In the genomic region with DNA sequence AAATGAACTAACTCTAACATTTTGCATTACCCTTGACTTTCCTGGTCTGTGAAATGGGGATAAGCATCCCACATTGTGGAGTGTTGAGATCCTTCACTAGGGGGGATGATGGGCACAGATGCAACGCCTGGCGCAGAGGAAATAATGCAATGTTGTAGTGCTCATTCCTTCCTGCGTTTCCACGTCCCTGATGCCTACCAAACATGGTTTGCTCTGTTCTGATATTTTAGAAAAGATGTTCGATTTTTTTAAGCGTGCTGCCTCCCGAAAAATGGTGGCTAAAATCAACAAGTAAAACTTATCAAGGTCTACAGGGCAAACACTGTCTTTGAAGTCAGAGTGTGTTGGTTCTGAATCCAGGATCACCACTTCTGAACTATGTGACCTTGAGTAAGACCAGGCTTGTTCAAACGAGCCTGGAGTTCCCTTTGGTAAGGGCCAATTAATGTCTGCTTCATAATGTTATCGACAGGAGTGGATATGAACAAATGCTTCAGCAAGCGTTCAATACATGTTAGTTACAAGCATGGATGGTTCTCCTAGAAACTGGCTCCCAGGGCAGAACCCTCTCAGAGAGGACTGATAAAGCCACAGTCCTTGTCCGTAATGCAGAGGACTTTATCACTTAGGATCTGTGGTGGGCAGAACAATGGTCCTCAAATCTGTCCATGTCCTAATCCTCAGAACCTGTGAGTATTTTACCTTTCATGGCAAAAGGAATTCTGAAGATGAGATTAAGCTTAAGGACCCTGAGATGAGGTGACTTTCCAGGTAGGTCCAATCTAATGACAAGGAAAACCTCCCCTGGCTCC, we compare ENCODE assay signal across 1 cellular context.
TF ChIP-seq lines count a peak whose summit lies in the region.

No MANE protein-coding gene starts in this region.

TF ChIP-seq in HepG2, 621 proteins besides CTCF, POLR2A, EP300 and RAD21 (continued from another document and continues in another):
- no peak for TF ChIP-seq CEBPZ (IDR thresholded peaks at IDR 0.05; ENCODE audit: low read length)
- TF ChIP-seq, protein P1, sequence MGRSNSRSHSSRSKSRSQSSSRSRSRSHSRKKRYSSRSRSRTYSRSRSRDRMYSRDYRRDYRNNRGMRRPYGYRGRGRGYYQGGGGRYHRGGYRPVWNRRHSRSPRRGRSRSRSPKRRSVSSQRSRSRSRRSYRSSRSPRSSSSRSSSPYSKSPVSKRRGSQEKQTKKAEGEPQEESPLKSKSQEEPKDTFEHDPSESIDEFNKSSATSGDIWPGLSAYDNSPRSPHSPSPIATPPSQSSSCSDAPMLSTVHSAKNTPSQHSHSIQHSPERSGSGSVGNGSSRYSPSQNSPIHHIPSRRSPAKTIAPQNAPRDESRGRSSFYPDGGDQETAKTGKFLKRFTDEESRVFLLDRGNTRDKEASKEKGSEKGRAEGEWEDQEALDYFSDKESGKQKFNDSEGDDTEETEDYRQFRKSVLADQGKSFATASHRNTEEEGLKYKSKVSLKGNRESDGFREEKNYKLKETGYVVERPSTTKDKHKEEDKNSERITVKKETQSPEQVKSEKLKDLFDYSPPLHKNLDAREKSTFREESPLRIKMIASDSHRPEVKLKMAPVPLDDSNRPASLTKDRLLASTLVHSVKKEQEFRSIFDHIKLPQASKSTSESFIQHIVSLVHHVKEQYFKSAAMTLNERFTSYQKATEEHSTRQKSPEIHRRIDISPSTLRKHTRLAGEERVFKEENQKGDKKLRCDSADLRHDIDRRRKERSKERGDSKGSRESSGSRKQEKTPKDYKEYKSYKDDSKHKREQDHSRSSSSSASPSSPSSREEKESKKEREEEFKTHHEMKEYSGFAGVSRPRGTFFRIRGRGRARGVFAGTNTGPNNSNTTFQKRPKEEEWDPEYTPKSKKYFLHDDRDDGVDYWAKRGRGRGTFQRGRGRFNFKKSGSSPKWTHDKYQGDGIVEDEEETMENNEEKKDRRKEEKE (IDR thresholded peaks at IDR 0.05), result no peak
- TF ChIP-seq RAD51 (IDR thresholded peaks at IDR 0.05; ENCODE audit: borderline replicate concordance), result no peak
- TF ChIP-seq MAFK (conservative IDR thresholded peaks at IDR 0.05 in 1 of 2, IDR thresholded peaks at IDR 0.05 in 1 of 2; ENCODE audit: low read length in 2 of 2), result no peak
- TF ChIP-seq PAWR (CRISPR knock-in tag; IDR thresholded peaks at IDR 0.05; ENCODE audit: borderline replicate concordance), result no peak
- no peak for TF ChIP-seq GRHL1 (CRISPR knock-in tag; conservative IDR thresholded peaks at IDR 0.05)
- TF ChIP-seq ZNF563 (CRISPR knock-in tag; IDR thresholded peaks at IDR 0.05), result no peak
- no peak for TF ChIP-seq DZIP1 (CRISPR knock-in tag; IDR thresholded peaks at IDR 0.05)
- peak; percentile 9; the same call in 1 of the 2 replicates for TF ChIP-seq ZKSCAN1 (IDR thresholded peaks at IDR 0.05; ENCODE audit: low read length)
- peak; percentile 70 for TF ChIP-seq SAP130 (CRISPR knock-in tag; IDR thresholded peaks at IDR 0.05; ENCODE audit: low read depth)
- no peak for TF ChIP-seq CREB1 (IDR thresholded peaks at IDR 0.05)
- TF ChIP-seq CREB1 (CRISPR knock-in tag; IDR thresholded peaks at IDR 0.05), result no peak
- TF ChIP-seq E2F5 (CRISPR knock-in tag; conservative IDR thresholded peaks at IDR 0.05), result no peak
- TF ChIP-seq MXI1 (IDR thresholded peaks at IDR 0.05; ENCODE audit: borderline replicate concordance, low read depth, low read length), result no peak
- TF ChIP-seq, protein P2, sequence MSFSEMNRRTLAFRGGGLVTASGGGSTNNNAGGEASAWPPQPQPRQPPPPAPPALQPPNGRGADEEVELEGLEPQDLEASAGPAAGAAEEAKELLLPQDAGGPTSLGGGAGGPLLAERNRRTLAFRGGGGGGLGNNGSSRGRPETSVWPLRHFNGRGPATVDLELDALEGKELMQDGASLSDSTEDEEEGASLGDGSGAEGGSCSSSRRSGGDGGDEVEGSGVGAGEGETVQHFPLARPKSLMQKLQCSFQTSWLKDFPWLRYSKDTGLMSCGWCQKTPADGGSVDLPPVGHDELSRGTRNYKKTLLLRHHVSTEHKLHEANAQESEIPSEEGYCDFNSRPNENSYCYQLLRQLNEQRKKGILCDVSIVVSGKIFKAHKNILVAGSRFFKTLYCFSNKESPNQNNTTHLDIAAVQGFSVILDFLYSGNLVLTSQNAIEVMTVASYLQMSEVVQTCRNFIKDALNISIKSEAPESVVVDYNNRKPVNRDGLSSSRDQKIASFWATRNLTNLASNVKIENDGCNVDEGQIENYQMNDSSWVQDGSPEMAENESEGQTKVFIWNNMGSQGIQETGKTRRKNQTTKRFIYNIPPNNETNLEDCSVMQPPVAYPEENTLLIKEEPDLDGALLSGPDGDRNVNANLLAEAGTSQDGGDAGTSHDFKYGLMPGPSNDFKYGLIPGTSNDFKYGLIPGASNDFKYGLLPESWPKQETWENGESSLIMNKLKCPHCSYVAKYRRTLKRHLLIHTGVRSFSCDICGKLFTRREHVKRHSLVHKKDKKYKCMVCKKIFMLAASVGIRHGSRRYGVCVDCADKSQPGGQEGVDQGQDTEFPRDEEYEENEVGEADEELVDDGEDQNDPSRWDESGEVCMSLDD (CRISPR knock-in tag; IDR thresholded peaks at IDR 0.05; ENCODE audit: borderline replicate concordance), result no peak
- TF ChIP-seq PLSCR1 (CRISPR knock-in tag; IDR thresholded peaks at IDR 0.05; ENCODE audit: borderline replicate concordance), result no peak
- TF ChIP-seq CREB3 (CRISPR knock-in tag; IDR thresholded peaks at IDR 0.05), result no peak
- no peak for TF ChIP-seq ZC3H13 (CRISPR knock-in tag; IDR thresholded peaks at IDR 0.05)
- 0 out of 2 replicates have a peak, but pooled peaks have one; percentile 29 for TF ChIP-seq PAF1 (CRISPR knock-in tag; IDR thresholded peaks at IDR 0.05)
- TF ChIP-seq GMEB2 (CRISPR knock-in tag; IDR thresholded peaks at IDR 0.05; ENCODE audit: low read depth), result no peak
- TF ChIP-seq KDM5A (IDR thresholded peaks at IDR 0.05; ENCODE audit: borderline replicate concordance, low read length), result no peak
- no peak for TF ChIP-seq ZNF878 (CRISPR knock-in tag; IDR thresholded peaks at IDR 0.05)
- TF ChIP-seq ZNF777 (CRISPR knock-in tag; IDR thresholded peaks at IDR 0.05), result no peak
- TF ChIP-seq ISL2 (CRISPR knock-in tag; IDR thresholded peaks at IDR 0.05), result peak; percentile 91
- peak; percentile 76; the same call in 1 of the 2 replicates for TF ChIP-seq ZNF644 (CRISPR knock-in tag; IDR thresholded peaks at IDR 0.05; ENCODE audit: low read depth)
- no peak for TF ChIP-seq CBFB (CRISPR knock-in tag; IDR thresholded peaks at IDR 0.05)
- peak; percentile 41; the same call in 1 of the 2 replicates for TF ChIP-seq PHF21A (CRISPR knock-in tag; IDR thresholded peaks at IDR 0.05)
- TF ChIP-seq, protein P3, sequence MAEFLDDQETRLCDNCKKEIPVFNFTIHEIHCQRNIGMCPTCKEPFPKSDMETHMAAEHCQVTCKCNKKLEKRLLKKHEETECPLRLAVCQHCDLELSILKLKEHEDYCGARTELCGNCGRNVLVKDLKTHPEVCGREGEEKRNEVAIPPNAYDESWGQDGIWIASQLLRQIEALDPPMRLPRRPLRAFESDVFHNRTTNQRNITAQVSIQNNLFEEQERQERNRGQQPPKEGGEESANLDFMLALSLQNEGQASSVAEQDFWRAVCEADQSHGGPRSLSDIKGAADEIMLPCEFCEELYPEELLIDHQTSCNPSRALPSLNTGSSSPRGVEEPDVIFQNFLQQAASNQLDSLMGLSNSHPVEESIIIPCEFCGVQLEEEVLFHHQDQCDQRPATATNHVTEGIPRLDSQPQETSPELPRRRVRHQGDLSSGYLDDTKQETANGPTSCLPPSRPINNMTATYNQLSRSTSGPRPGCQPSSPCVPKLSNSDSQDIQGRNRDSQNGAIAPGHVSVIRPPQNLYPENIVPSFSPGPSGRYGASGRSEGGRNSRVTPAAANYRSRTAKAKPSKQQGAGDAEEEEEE (CRISPR knock-in tag; IDR thresholded peaks at IDR 0.05; ENCODE audit: borderline replicate concordance), result no peak
- peak; percentile 77 for TF ChIP-seq MED1 (CRISPR knock-in tag; IDR thresholded peaks at IDR 0.05)
- TF ChIP-seq JUNB (CRISPR knock-in tag; IDR thresholded peaks at IDR 0.05; ENCODE audit: borderline replicate concordance), result no peak
- peak; percentile 83 for TF ChIP-seq HDAC1 (CRISPR knock-in tag; IDR thresholded peaks at IDR 0.05)
- TF ChIP-seq ZNF3 (CRISPR knock-in tag; IDR thresholded peaks at IDR 0.05), result no peak
- TF ChIP-seq SUZ12 (IDR thresholded peaks at IDR 0.05; ENCODE audit: low read depth, low read length), result no peak
